ENCODE assay signal across 11 cellular contexts in genomic region chr13:41455725-41456419, GRCh38. TPM values are rescaled to one million over a fixed set of nuclear protein-coding genes. Genes with fewer than 3 reads are reported as not detected.
DNase-seq lines count a peak whose midpoint lies in the region; ATAC-seq and TF ChIP-seq lines count a peak whose summit lies in the region.
"Had no signal": no experiment of that assay in that cellular context is flagged by ENCODE, and none has a peak within 500 bp of the region (broad histone marks: within the 10 kb centered on the region; RNA-seq: fewer than 3 reads in every experiment).

No MANE protein-coding gene starts in this region.

- no peak for TF ChIP-seq CTCF in activated B cell treated with CpG ODN at 0.5 μM for 24 hours (IDR thresholded peaks at IDR 0.05)
- TF ChIP-seq CTCF in upper lobe of right lung (IDR thresholded peaks at IDR 0.05) = no peak

- H3K4me1 ChIP-seq in upper lobe of right lung = no peaks in the 10 kb centered on the region
- H3K4me1 ChIP-seq: colonic mucosa had no signal

- H3K27me3 ChIP-seq in upper lobe of right lung = no peaks in the 10 kb centered on the region

- peaks cover 15% of the 10 kb centered on the region for H3K27me3 Mint-ChIP-seq in stimulated activated naive CD8-positive, alpha-beta T cell treated with anti-CD3 and anti-CD28 coated beads, Interleukin-15, Interleukin-2, amounts not matched to agents 100 ng/mL and 50 ng/mL, for 24 hours
- H3K27me3 Mint-ChIP-seq in activated B cell treated with CpG ODN at 0.5 μM for 24 hours (peaks cover 35% of the 10 kb centered on the region), immature natural killer cell (ENCODE audit: low read depth in 3 of 3) (peaks cover 10 to 26% (median 14%) of the 10 kb centered on the region in 3 donors)

- peaks cover 19% of the 10 kb centered on the region for H3K36me3 ChIP-seq in upper lobe of right lung
- H3K36me3 ChIP-seq: colonic mucosa had no signal

- CTCF ChIA-PET in activated B cell treated with CpG ODN at 0.5 μM for 24 hours (lab: Charles Lee) = no interaction called here

- no peak for DNase-seq in stimulated activated naive CD8-positive, alpha-beta T cell treated with anti-CD3 and anti-CD28 coated beads, Interleukin-15, Interleukin-2, amounts not matched to agents 100 U/mL and 50 U/mL, for 24 hours
- DNase-seq in activated B cell treated with CpG ODN at 0.5 μM for 24 hours (no peak), immature natural killer cell (no peak), iPS-NIHi11 (ENCODE audit: low spot score) (no peak), NOMO-1 treated with DMSO at 0.1 percent for 48 hours (lab: John Stamatoyannopoulos, UW; ENCODE audit: unreplicated experiment) (no peak), upper lobe of right lung (no peak), iPS-NIHi7 (ENCODE audit: extremely low spot score) (no peak)
- DNase-seq: activated CD4-positive, alpha-beta T cell treated with anti-CD3 and anti-CD28 coated beads for 1 hour; colonic mucosa; NCI-H1694 treated with DMSO at 0.1 percent for 48 hours had no signal

- POLR2A ChIA-PET in activated B cell treated with CpG ODN at 0.5 μM for 24 hours (lab: Charles Lee) = no interaction called here

- intact Hi-C loops in activated B cell treated with CpG ODN at 0.5 μM for 24 hours (cut with micrococcal nuclease) (loop anchor here (2.0 to 5.0 kb wide), 4 partner anchors 111 to 921 kb away; partner anchors contain the start of gene DGKH), upper lobe of right lung (cut with DNase I) (no loop called here)

- peaks cover 25% of the 10 kb centered on the region for H3K36me3 Mint-ChIP-seq in stimulated activated naive CD8-positive, alpha-beta T cell treated with anti-CD3 and anti-CD28 coated beads, Interleukin-15, Interleukin-2, amounts not matched to agents 100 ng/mL and 50 ng/mL, for 24 hours (ENCODE audit: low read depth)
- H3K36me3 Mint-ChIP-seq in activated B cell treated with CpG ODN at 0.5 μM for 24 hours (ENCODE audit: low read depth) (no peaks in the 10 kb centered on the region), immature natural killer cell (peaks cover 0 to 4% (median 3%) of the 10 kb centered on the region in 3 donors)

- no peak for ATAC-seq in stimulated activated naive CD8-positive, alpha-beta T cell treated with anti-CD3 and anti-CD28 coated beads, Interleukin-15, Interleukin-2, amounts not matched to agents 100 U/mL and 50 U/mL, for 24 hours
- ATAC-seq in activated B cell treated with CpG ODN at 0.5 μM for 24 hours (ENCODE audit: low read depth) = no peak
- ATAC-seq in upper lobe of right lung = no peak

- H3K27ac Mint-ChIP-seq in stimulated activated naive CD8-positive, alpha-beta T cell treated with anti-CD3 and anti-CD28 coated beads, Interleukin-15, Interleukin-2, amounts not matched to agents 100 ng/mL and 50 ng/mL, for 24 hours = peak overlapping the region; percentile 77
- H3K27ac Mint-ChIP-seq in activated B cell treated with CpG ODN at 0.5 μM for 24 hours (no peak overlapping the region), immature natural killer cell (peak overlapping the region; percentile 1 to 95 (median 91))

- H3K4me3 Mint-ChIP-seq in stimulated activated naive CD8-positive, alpha-beta T cell treated with anti-CD3 and anti-CD28 coated beads, Interleukin-15, Interleukin-2, amounts not matched to agents 100 ng/mL and 50 ng/mL, for 24 hours = peak overlapping the region; percentile 95
- peak overlapping the region; percentile 75 for H3K4me3 Mint-ChIP-seq in activated B cell treated with CpG ODN at 0.5 μM for 24 hours
- peak overlapping the region; percentile 73 to 82 (median 81) for H3K4me3 Mint-ChIP-seq in immature natural killer cell

- H3K9me3 Mint-ChIP-seq in stimulated activated naive CD8-positive, alpha-beta T cell treated with anti-CD3 and anti-CD28 coated beads, Interleukin-15, Interleukin-2, amounts not matched to agents 100 ng/mL and 50 ng/mL, for 24 hours = peaks cover 12% of the 10 kb centered on the region
- H3K9me3 Mint-ChIP-seq in activated B cell treated with CpG ODN at 0.5 μM for 24 hours (no peaks in the 10 kb centered on the region), immature natural killer cell (peaks cover 0 to 4% (median 0%) of the 10 kb centered on the region in 6 donors)

- H3K4me1 Mint-ChIP-seq in stimulated activated naive CD8-positive, alpha-beta T cell treated with anti-CD3 and anti-CD28 coated beads, Interleukin-15, Interleukin-2, amounts not matched to agents 100 ng/mL and 50 ng/mL, for 24 hours (ENCODE audit: low read depth) = peaks cover 42% of the 10 kb centered on the region
- peaks cover 19% of the 10 kb centered on the region for H3K4me1 Mint-ChIP-seq in activated B cell treated with CpG ODN at 0.5 μM for 24 hours
- H3K4me1 Mint-ChIP-seq in immature natural killer cell = peaks cover 28 to 36% of the 10 kb centered on the region in 2 donors

- H3K4me3 ChIP-seq in upper lobe of right lung = no peak overlapping the region

- H3K9me3 ChIP-seq in upper lobe of right lung = no peaks in the 10 kb centered on the region
- H3K9me3 ChIP-seq: colonic mucosa had no signal

- no peak overlapping the region for H3K27ac ChIP-seq in upper lobe of right lung
- H3K27ac ChIP-seq: colonic mucosa had no signal

RNA-seq across cellular contexts. Expression of gene RGCC, which starts 1.5 kb away (rescaled TPM):
- total RNA-seq in activated B cell treated with CpG ODN at 0.5 μM for 24 hours (2.4 and 2.7 TPM in 2 replicates), upper lobe of right lung (752 TPM)
- polyA plus RNA-seq in immature natural killer cell = 1 to 10 TPM; 4.5 to 8.5 (median 7.7) TPM

Comparison
In these comparisons a context has a peak if more than half of its experiments do, and no peak if none do; other contexts are left out.
1. RNA of gene RGCC, which starts 1.5 kb away (total RNA-seq): 752 TPM in upper lobe of right lung (single experiment); 2.4 to 2.7 TPM in activated B cell treated with CpG ODN at 0.5 μM for 24 hours; every median in the first group is over 100 times any median in the second.
2. Peak in every context shown above with its lines, with median percentiles within 50 percentile points of each other: H3K4me3 Mint-ChIP-seq.